ENCODE assay signal across 10 cellular contexts in genomic region chr20:36522412-36522811, GRCh38. TPM values are rescaled to one million over a fixed set of nuclear protein-coding genes. Genes with fewer than 3 reads are reported as not detected.
A peak's percentile ranks its signal among the peaks of the same experiment; 100 is the strongest.
DNase-seq lines count a peak whose midpoint lies in the region; ATAC-seq and TF ChIP-seq lines count a peak whose summit lies in the region.
"Not testable (repeated sequence)": the region's sequence is repeated elsewhere in the genome, so short reads cannot be mapped to it uniquely, and the experiment has no call there.
"Had no signal": no experiment of that assay in that cellular context is flagged by ENCODE, and none has a peak within 500 bp of the region (broad histone marks: within the 10 kb centered on the region; RNA-seq: fewer than 3 reads in every experiment).

No MANE protein-coding gene starts in this region.

- not testable (repeated sequence) for TF ChIP-seq POLR2A in testis (IDR thresholded peaks at IDR 0.05)

- H3K4me3 Mint-ChIP-seq in activated T-helper 2 cell treated with anti-CD3 and anti-CD28 coated beads, Interferon-gamma antibody, Interleukin-2, Interleukin-4, amounts not matched to agents 10 μg/mL and 5 μg/mL and 100 μg/mL, durations not matched to agents 14 hours and 24 hours and 36 hours (ENCODE audit: low read depth); central memory CD8-positive, alpha-beta T cell; effector memory CD8-positive, alpha-beta T cell; memory B cell; nephron progenitor cell: not testable (repeated sequence)

- H3K27me3 ChIP-seq in A673 (replicated peaks; ENCODE audit: insufficient read depth, low read depth, low read length, poor library complexity); testis: not testable (repeated sequence)

- not testable (repeated sequence) for TF ChIP-seq CTCF in A673 (conservative IDR thresholded peaks at IDR 0.05; ENCODE audit: low read depth, low read length); HEK293 (tag by site-specific recombination; IDR thresholded peaks at IDR 0.05); nephron progenitor cell (IDR thresholded peaks at IDR 0.05); testis (IDR thresholded peaks at IDR 0.05)

- intact Hi-C loops in A673 (cut with micrococcal nuclease; ENCODE audit: unreplicated experiment); activated T-helper 2 cell treated with anti-CD3 and anti-CD28 coated beads, Interferon-gamma antibody, Interleukin-2, Interleukin-4, amounts not matched to agents 10 μg/mL and 5 μg/mL and 100 μg/mL, durations not matched to agents 14 hours and 24 hours and 36 hours (cut with micrococcal nuclease); testis (cut with DNase I; ENCODE audit: low total_unique reads): not testable (repeated sequence)

- POLR2A ChIA-PET in A673 (lab: Charles Lee; ENCODE audit: low non-redundant PET); HEK293 (lab: Yijun Ruan, JAX): not testable (repeated sequence)

- H3K27ac Mint-ChIP-seq in activated T-helper 2 cell treated with anti-CD3 and anti-CD28 coated beads, Interferon-gamma antibody, Interleukin-2, Interleukin-4, amounts not matched to agents 10 μg/mL and 5 μg/mL and 100 μg/mL, durations not matched to agents 14 hours and 24 hours and 36 hours = peak overlapping the region; percentile 11
- peak overlapping the region; percentile 30 for H3K27ac Mint-ChIP-seq in central memory CD8-positive, alpha-beta T cell (ENCODE audit: low read depth)
- H3K27ac Mint-ChIP-seq in effector memory CD8-positive, alpha-beta T cell = peak overlapping the region; percentile 17 to 65
- H3K27ac Mint-ChIP-seq in memory B cell (peak overlapping the region; percentile 14), nephron progenitor cell (peak overlapping the region; percentile 36)

- peaks cover 30% of the 10 kb centered on the region for H3K36me3 Mint-ChIP-seq in activated T-helper 2 cell treated with anti-CD3 and anti-CD28 coated beads, Interferon-gamma antibody, Interleukin-2, Interleukin-4, amounts not matched to agents 10 μg/mL and 5 μg/mL and 100 μg/mL, durations not matched to agents 14 hours and 24 hours and 36 hours (ENCODE audit: low read depth)
- peaks cover 25% of the 10 kb centered on the region for H3K36me3 Mint-ChIP-seq in central memory CD8-positive, alpha-beta T cell (ENCODE audit: insufficient read depth)
- peaks cover 54% of the 10 kb centered on the region for H3K36me3 Mint-ChIP-seq in effector memory CD8-positive, alpha-beta T cell (ENCODE audit: insufficient read depth)
- peaks cover 19% of the 10 kb centered on the region for H3K36me3 Mint-ChIP-seq in memory B cell
- peaks cover 65% of the 10 kb centered on the region for H3K36me3 Mint-ChIP-seq in nephron progenitor cell (ENCODE audit: low read depth)

- ATAC-seq in central memory CD8-positive, alpha-beta T cell (replicated peaks; ENCODE audit: extremely low read depth, poor library complexity, severe bottlenecking); effector memory CD8-positive, alpha-beta T cell (replicated peaks); memory B cell (ENCODE audit: low read depth): not testable (repeated sequence)

- H3K4me1 ChIP-seq in A673 (ENCODE audit: insufficient read depth, low read length, poor library complexity, severe bottlenecking) = peaks cover 36% of the 10 kb centered on the region
- not testable (repeated sequence) for H3K4me1 ChIP-seq in HEK293 (ENCODE audit: control insufficient read depth, insufficient read depth, low read length)
- H3K4me1 ChIP-seq in testis = peaks cover 61% of the 10 kb centered on the region

- H3K27me3 Mint-ChIP-seq in activated T-helper 2 cell treated with anti-CD3 and anti-CD28 coated beads, Interferon-gamma antibody, Interleukin-2, Interleukin-4, amounts not matched to agents 10 μg/mL and 5 μg/mL and 100 μg/mL, durations not matched to agents 14 hours and 24 hours and 36 hours (ENCODE audit: low read depth); central memory CD8-positive, alpha-beta T cell; effector memory CD8-positive, alpha-beta T cell; memory B cell; nephron progenitor cell (ENCODE audit: low read depth, poor library complexity): not testable (repeated sequence)

- peaks cover 27% of the 10 kb centered on the region for H3K36me3 ChIP-seq in A673 (ENCODE audit: insufficient read depth, low read length, poor library complexity, severe bottlenecking)
- peaks cover 0 to 32% of the 10 kb centered on the region in 2 experiments; a peak in 2 of 3 replicates for H3K36me3 ChIP-seq in HEK293 (ENCODE audit: control insufficient read depth in 2 of 2, insufficient read depth in 1 of 2, low read length in 2 of 2)
- not testable (repeated sequence) for H3K36me3 ChIP-seq in testis (ENCODE audit: low read depth, missing control alignments)

- CTCF ChIA-PET in A673 (lab: Charles Lee) (interaction anchor here (0.6 kb wide), 1 partner anchor 533 kb away, joined by 3 read pairs; no protein-coding TSS in a partner anchor), HEK293 (lab: Yijun Ruan, JAX) (interaction anchor here (0.6 to 1.6 kb wide), 3 partner anchors 19 to 452 kb away, joined by 3 to 5 read pairs (median 4); partner anchors contain the start of gene MYL9)

- H3K9me3 ChIP-seq in A673 (ENCODE audit: low read depth, low read length, poor library complexity, severe bottlenecking); HEK293 (ENCODE audit: control insufficient read depth, insufficient read depth, low read depth, low read length); testis: not testable (repeated sequence)

- DNase-seq in A673 (ENCODE audit: low spot score); activated T-helper 2 cell treated with anti-CD3 and anti-CD28 coated beads, Interferon-gamma antibody, Interleukin-2, Interleukin-4, amounts not matched to agents 10 μg/mL and 5 μg/mL and 100 μg/mL, durations not matched to agents 14 hours and 24 hours and 36 hours (ENCODE audit: low spot score); central memory CD8-positive, alpha-beta T cell (ENCODE audit: low spot score in 2 of 2); effector memory CD8-positive, alpha-beta T cell; memory B cell (ENCODE audit: low spot score in 2 of 2); nephron progenitor cell; testis: not testable (repeated sequence)

- not testable (repeated sequence) for H3K4me3 ChIP-seq in A673 (ENCODE audit: low read depth, low read length, poor library complexity, severe bottlenecking); HEK293 (ENCODE audit: low read depth, low read length); testis

- peak overlapping the region; percentile 91 for H3K27ac ChIP-seq in A673 (ENCODE audit: low read depth, low read length, poor library complexity, severe bottlenecking)
- H3K27ac ChIP-seq in HEK293 (ENCODE audit: extremely low read depth, low read depth, low read length) = not testable (repeated sequence)
- H3K27ac ChIP-seq in testis = peak overlapping the region; percentile 71 to 72

- H3K4me1 Mint-ChIP-seq in activated T-helper 2 cell treated with anti-CD3 and anti-CD28 coated beads, Interferon-gamma antibody, Interleukin-2, Interleukin-4, amounts not matched to agents 10 μg/mL and 5 μg/mL and 100 μg/mL, durations not matched to agents 14 hours and 24 hours and 36 hours (ENCODE audit: low read depth) = peaks cover 18% of the 10 kb centered on the region
- not testable (repeated sequence) for H3K4me1 Mint-ChIP-seq in central memory CD8-positive, alpha-beta T cell; effector memory CD8-positive, alpha-beta T cell (ENCODE audit: low read depth in 2 of 2); memory B cell
- peaks cover 34% of the 10 kb centered on the region for H3K4me1 Mint-ChIP-seq in nephron progenitor cell

- 68 to 70% methylated on average over 7 of the region's 7 CpGs for WGBS in testis, 2 donors

- not testable (repeated sequence) for BruUV-seq in A673 (replicated peaks; lab: Mats Ljungman, UMichigan)

- H3K9me3 Mint-ChIP-seq in activated T-helper 2 cell treated with anti-CD3 and anti-CD28 coated beads, Interferon-gamma antibody, Interleukin-2, Interleukin-4, amounts not matched to agents 10 μg/mL and 5 μg/mL and 100 μg/mL, durations not matched to agents 14 hours and 24 hours and 36 hours; central memory CD8-positive, alpha-beta T cell; effector memory CD8-positive, alpha-beta T cell; memory B cell; nephron progenitor cell: not testable (repeated sequence)

TF ChIP-seq in HEK293, 187 proteins besides CTCF, POLR2A, EP300 and RAD21:
- TF ChIP-seq ZFHX2 (tag by site-specific recombination; conservative IDR thresholded peaks at IDR 0.05) (peak; percentile 78), EGR2 (tag by site-specific recombination; IDR thresholded peaks at IDR 0.05; ENCODE audit: low read depth) (peak; percentile 80)

RNA-seq across cellular contexts. Expression of gene MYL9, which starts 18.9 kb away (rescaled TPM):
- total RNA-seq in A673 (2021) (0.11 TPM in 1 of 2 replicates, not detected in the other), testis (100 to 1,000 TPM; 177 to 265 TPM)
- total RNA-seq in activated T-helper 2 cell treated with anti-CD3 and anti-CD28 coated beads, Interferon-gamma antibody, Interleukin-2, Interleukin-4, amounts not matched to agents 10 μg/mL and 5 μg/mL and 100 μg/mL, durations not matched to agents 14 hours and 24 hours and 36 hours = 4.0 and 4.2 TPM in 2 replicates
- 594 TPM for polyA plus RNA-seq in testis (ENCODE audit: insufficient read depth, low read depth, low replicate concordance)
- total RNA-seq: CD8-positive, alpha-beta memory T cell had no signal
- polyA plus RNA-seq: CD4-positive, CD25-positive, alpha-beta regulatory T cell; CD8-positive, alpha-beta memory T cell had no signal

RNA-seq across cellular contexts. Expression of gene TGIF2, which starts 51.0 kb away (rescaled TPM):
- total RNA-seq in A673 (2021) (54.9 and 59.0 TPM in 2 replicates), testis (10 to 100 TPM; 34.3 to 37.2 TPM)
- 44.3 and 50.6 TPM in 2 replicates for total RNA-seq in activated T-helper 2 cell treated with anti-CD3 and anti-CD28 coated beads, Interferon-gamma antibody, Interleukin-2, Interleukin-4, amounts not matched to agents 10 μg/mL and 5 μg/mL and 100 μg/mL, durations not matched to agents 14 hours and 24 hours and 36 hours
- polyA plus RNA-seq in testis (ENCODE audit: insufficient read depth, low read depth, low replicate concordance) = 24.0 TPM

Comparison
In these comparisons a context has a peak if more than half of its experiments do, and no peak if none do; other contexts are left out.
1. RNA of gene MYL9, which starts 18.9 kb away (total RNA-seq): 177 to 265 TPM in testis; 4.0 to 4.2 TPM in activated T-helper 2 cell treated with anti-CD3 and anti-CD28 coated beads, Interferon-gamma antibody, Interleukin-2, Interleukin-4, amounts not matched to agents 10 μg/mL and 5 μg/mL and 100 μg/mL, durations not matched to agents 14 hours and 24 hours and 36 hours and 0.11 TPM in A673; every median in the first group is over 10 times any median in the second.
2. Peak in every context shown above with its lines, with median percentiles within 50 percentile points of each other: H3K27ac Mint-ChIP-seq.